Comparison of ENCODE assay signal across 26 cellular contexts in the genomic region with DNA sequence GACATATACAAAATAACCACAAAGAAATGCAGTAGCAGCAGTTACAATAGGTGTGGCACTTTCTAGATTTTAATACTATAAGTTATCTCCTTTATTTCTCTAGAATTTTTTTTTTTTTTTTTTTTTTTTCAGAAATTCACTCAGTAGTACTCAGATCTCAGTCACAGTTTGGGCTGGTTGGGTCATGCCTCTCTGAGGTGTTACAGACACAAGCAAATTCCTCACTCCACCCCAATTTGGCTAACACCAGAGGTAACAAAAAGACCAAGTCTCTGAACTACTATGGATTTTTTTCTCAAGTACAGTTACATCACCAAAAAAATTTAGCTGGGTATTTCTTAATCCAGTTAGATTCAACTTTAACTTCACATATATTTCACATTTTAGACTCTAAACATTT.
"Had no signal": no experiment of that assay in that cellular context is flagged by ENCODE, and none has a peak within 500 bp of the region (broad histone marks: within the 10 kb centered on the region; RNA-seq: fewer than 3 reads in every experiment).

No MANE protein-coding gene starts in this region.

- H2AFZ ChIP-seq: PC-9 had no signal

- H3K9me3 ChIP-seq: MG63, SJCRH30 had no signal

- H3K4me2 ChIP-seq: PC-9 had no signal

- H3K4me3 ChIP-seq: cardiac muscle cell, MG63, PC-9, SJCRH30, SK-N-MC had no signal

- DNase-seq: activated CD4-positive, alpha-beta memory T cell treated with anti-CD3 and anti-CD28 coated beads, Interleukin-2, amount 10 ng/mL, durations not matched to agents 7 days and 5 days; activated CD4-positive, alpha-beta T cell treated with anti-CD3 and anti-CD28 coated beads for 1 hour; activated CD4-positive, alpha-beta T cell treated with anti-CD3 and anti-CD28 coated beads for 48 hours; activated CD4-positive, CD25-positive, alpha-beta regulatory T cell; activated CD8-positive, alpha-beta memory T cell treated with anti-CD3 and anti-CD28 coated beads for 24 hours; activated CD8-positive, alpha-beta memory T cell treated with anti-CD3 and anti-CD28 coated beads, Interleukin-2, amount 10 ng/mL, durations not matched to agents 7 days and 5 days; activated CD8-positive, alpha-beta memory T cell treated with anti-CD3 and anti-CD28 coated beads, Interleukin-2, amount 50 U/mL, for 48 hours; activated effector memory CD4-positive, alpha-beta T cell treated with Interleukin-2 at 50 U/mL for 16 hours; activated naive CD4-positive, alpha-beta T cell treated with anti-CD3 and anti-CD28 coated beads, Interleukin-2, amount 10 ng/mL, durations not matched to agents 7 days and 5 days; activated naive CD8-positive, alpha-beta T cell treated with anti-CD3 and anti-CD28 coated beads, Interleukin-2, amount 50 U/mL, for 24 hours; activated T-cell treated with anti-CD3 and anti-CD28 coated beads, Interleukin-2, amount 50 U/mL, for 48 hours; anterior cingulate cortex; Kasumi-1; KG1; MG63; MV-4-11; NCI-H1694; NCI-H2081 treated with DMSO at 0.1 percent for 48 hours; PC-9; T1000; WERI-Rb-1 had no signal

- H3K27ac ChIP-seq: cardiac muscle cell, PC-9, RWPE1, SJCRH30, SK-N-MC, WERI-Rb-1 had no signal

- H3K36me3 ChIP-seq: cardiac muscle cell, MG63, SJCRH30, WERI-Rb-1 had no signal

- ATAC-seq: activated CD8-positive, alpha-beta memory T cell treated with anti-CD3 and anti-CD28 coated beads, Interleukin-2, amount 10 ng/mL, durations not matched to agents 7 days and 5 days; activated naive CD8-positive, alpha-beta T cell treated with anti-CD3 and anti-CD28 coated beads, Interleukin-2, amount 50 U/mL, for 24 hours; Right ventricle myocardium inferior had no signal

- H3K27me3 ChIP-seq: cardiac muscle cell, MG63, SJCRH30 had no signal
